Comparison of ENCODE assay signal across 17 cellular contexts in the genomic region with DNA sequence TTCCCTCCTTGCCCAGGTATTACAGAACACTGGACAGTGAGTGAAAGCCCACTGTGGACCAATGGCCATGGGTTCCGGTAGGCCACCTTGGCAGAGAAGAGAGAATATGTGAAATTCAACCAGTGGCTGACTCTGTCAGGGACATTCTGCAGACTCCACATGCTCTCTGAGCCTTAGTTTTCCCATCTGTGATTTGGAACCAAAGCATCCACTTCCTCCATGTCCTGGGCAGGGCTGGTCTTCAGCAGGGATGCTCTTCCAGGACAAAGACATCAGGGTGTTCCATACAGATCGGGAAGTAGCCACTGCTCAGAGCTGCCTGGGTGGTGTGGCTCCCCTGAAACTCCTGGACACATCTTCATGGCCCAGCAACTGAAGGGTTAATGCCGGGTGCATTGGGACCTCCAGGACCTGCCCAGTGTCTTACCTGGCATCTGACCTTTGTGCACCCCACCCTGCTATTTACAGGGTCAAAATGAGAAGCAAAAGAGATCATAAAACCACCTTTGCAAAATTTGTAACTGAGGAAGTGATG. TPM values are rescaled to one million over a fixed set of nuclear protein-coding genes. Genes with fewer than 3 reads are reported as not detected.
DNase-seq lines count a peak whose midpoint lies in the region; ATAC-seq and TF ChIP-seq lines count a peak whose summit lies in the region.
"Had no signal": no experiment of that assay in that cellular context is flagged by ENCODE, and none has a peak within 500 bp of the region (broad histone marks: within the 10 kb centered on the region; RNA-seq: fewer than 3 reads in every experiment).

No MANE protein-coding gene starts in this region.

- no peak overlapping the region for H2BK12ac ChIP-seq in mesenchymal stem cell (ENCODE audit: low read length in 2 of 2)

- H2BK5ac ChIP-seq in mesenchymal stem cell (ENCODE audit: low read depth, low read length, poor library complexity, severe bottlenecking), result no peak overlapping the region

- H3K23ac ChIP-seq in mesenchymal stem cell (ENCODE audit: low read length in 2 of 2), result no peak overlapping the region

- H3K79me1 ChIP-seq in mesenchymal stem cell (replicated peaks; ENCODE audit: low read length, poor library complexity, severe bottlenecking), result no peaks in the 10 kb centered on the region

- no peak overlapping the region for H2BK15ac ChIP-seq in mesenchymal stem cell (ENCODE audit: low read depth, poor library complexity, severe bottlenecking)

- H3K4me2 ChIP-seq in DND-41 (ENCODE audit: insufficient read depth, low read length) (no peak overlapping the region), HCT116 (ENCODE audit: low read length) (no peak overlapping the region), OCI-LY7 (ENCODE audit: low read length) (peak overlapping the region; percentile 2; the same call in 1 of the 2 replicates), mesenchymal stem cell (ENCODE audit: low read length, poor library complexity, severe bottlenecking) (no peak overlapping the region)
- H3K4me2 ChIP-seq: GM23338 had no signal

- POLR2A ChIA-PET in HCT116 (lab: Charles Lee), result no interaction called here
- POLR2A ChIA-PET in OCI-LY7 (lab: Charles Lee), result no interaction called here

- TF ChIP-seq POLR2A in HCT116 (IDR thresholded peaks at IDR 0.05; ENCODE audit: borderline replicate concordance, extremely low read depth, insufficient read depth, insufficient read length) (no peak), GM18505 (IDR thresholded peaks at IDR 0.05; ENCODE audit: borderline replicate concordance, extremely low read depth, insufficient read depth, insufficient read length) (no peak)

- no peak overlapping the region for H4K91ac ChIP-seq in mesenchymal stem cell (ENCODE audit: low read length)

- no peak overlapping the region for H3K4me3 ChIP-seq in DND-41 (ENCODE audit: low read depth in 1 of 2, low read length in 2 of 2)
- no peak overlapping the region for H3K4me3 ChIP-seq in HCT116 (replicated peaks in 1 of 2; ENCODE audit: low read depth in 1 of 2, low read length in 2 of 2)
- H3K4me3 ChIP-seq in OCI-LY7 (ENCODE audit: low read depth, low read length, poor library complexity, severe bottlenecking), result no peak overlapping the region
- no peak overlapping the region for H3K4me3 ChIP-seq in mesenchymal stem cell (ENCODE audit: insufficient read depth in 1 of 2, low read depth in 1 of 2, low read length in 2 of 2)
- no peak overlapping the region for H3K4me3 ChIP-seq in WERI-Rb-1 (ENCODE audit: low read depth, low read length)
- H3K4me3 ChIP-seq: GM23338, HAP-1 had no signal

- TF ChIP-seq CTCF in DND-41 (IDR thresholded peaks at IDR 0.05; ENCODE audit: borderline replicate concordance, extremely low read depth, low read length, poor library complexity, severe bottlenecking) (no peak), HCT116 (IDR thresholded peaks at IDR 0.05 in 2 of 3, conservative IDR thresholded peaks at IDR 0.05 in 1 of 3; ENCODE audit: borderline replicate concordance in 1 of 3, insufficient read depth in 1 of 3, low read depth in 2 of 3, low read length in 2 of 3) (no peak), OCI-LY7 (conservative IDR thresholded peaks at IDR 0.05; ENCODE audit: low read length) (no peak), WERI-Rb-1 (IDR thresholded peaks at IDR 0.05; ENCODE audit: low read depth, low read length) (no peak)

- no TSS peak for BruUV-seq in HCT116 (replicated peaks; lab: Mats Ljungman, UMichigan)
- BruUV-seq in OCI-LY7 (replicated peaks; lab: Mats Ljungman, UMichigan), result no TSS peak

- RAD21 ChIA-PET in HCT116 (lab: Charles Lee; ENCODE audit: low non-redundant PET in 1 of 2, low total read pairs in 2 of 2, uncharacterized antibody in 2 of 2, unreplicated experiment in 2 of 2), result interaction anchor here (0.7 to 1.7 kb wide), 3 partner anchors 62 to 235 kb away, joined by 3 to 9 read pairs (median 8); no protein-coding TSS in a partner anchor

- H2BK120ac ChIP-seq in mesenchymal stem cell (ENCODE audit: low read depth, low read length), result no peak overlapping the region

- no peak for TF ChIP-seq RAD21 in HCT116 (IDR thresholded peaks at IDR 0.05; ENCODE audit: low read depth)

- no peak overlapping the region for H4K8ac ChIP-seq in mesenchymal stem cell (ENCODE audit: low read length)

- H2AFZ ChIP-seq in DND-41 (ENCODE audit: low read depth, low read length) (peak overlapping the region; percentile 11; the same call in 1 of the 2 replicates), HCT116 (ENCODE audit: low read depth, low read length, poor library complexity, severe bottlenecking) (peak overlapping the region; percentile 92), OCI-LY7 (ENCODE audit: low read length) (peak overlapping the region; percentile 82), mesenchymal stem cell (ENCODE audit: low read depth, low read length) (no peak overlapping the region)

- H3K9me3 ChIP-seq in DND-41 (ENCODE audit: insufficient read depth, low read length, severe bottlenecking) (no peaks in the 10 kb centered on the region), HCT116 (ENCODE audit: control insufficient read depth in 1 of 2, insufficient read depth in 1 of 2, low read depth in 1 of 2, low read length in 2 of 2) (no peaks in the 10 kb centered on the region), OCI-LY7 (ENCODE audit: low read length) (no peaks in the 10 kb centered on the region), mesenchymal stem cell (ENCODE audit: control insufficient read depth, low read length) (peaks cover 6% of the 10 kb centered on the region), WERI-Rb-1 (ENCODE audit: severe bottlenecking) (no peaks in the 10 kb centered on the region)
- H3K9me3 ChIP-seq: A549, Caco-2, HAP-1 had no signal

- no peak overlapping the region for H3K27ac ChIP-seq in DND-41 (ENCODE audit: low read length)
- no peak overlapping the region for H3K27ac ChIP-seq in HCT116 (ENCODE audit: low read depth, low read length)
- no peak overlapping the region for H3K27ac ChIP-seq in OCI-LY7 (ENCODE audit: low read depth, low read length, poor library complexity, severe bottlenecking)
- H3K27ac ChIP-seq in mesenchymal stem cell (ENCODE audit: low read length, poor library complexity, severe bottlenecking), result no peak overlapping the region
- no peak overlapping the region for H3K27ac ChIP-seq in WERI-Rb-1
- H3K27ac ChIP-seq: A549, RWPE1 had no signal

- 99% methylated on average over 2 of the region's 3 CpGs for WGBS in mesenchymal stem cell

- H3K9ac ChIP-seq in DND-41 (ENCODE audit: low read depth, low read length) (no peak overlapping the region), HCT116 (ENCODE audit: low read length) (no peak overlapping the region), mesenchymal stem cell (ENCODE audit: low read length) (no peak overlapping the region)

- no peak for DNase-seq in DND-41
- DNase-seq in HCT116 (ENCODE audit: low read depth, low spot score), result no peak
- no peak for DNase-seq in OCI-LY7 (ENCODE audit: low spot score)
- DNase-seq in mesenchymal stem cell, result no peak
- DNase-seq in pons (ENCODE audit: low spot score), result no peak
- no peak for DNase-seq in WERI-Rb-1
- DNase-seq: NCI-H1436 treated with DMSO at 0.1 percent for 48 hours, NCI-H187 treated with DMSO at 0.1 percent for 48 hours had no signal

- H3K79me2 ChIP-seq in DND-41 (ENCODE audit: insufficient read depth, low read length), result no peaks in the 10 kb centered on the region
- no peaks in the 10 kb centered on the region for H3K79me2 ChIP-seq in HCT116 (ENCODE audit: insufficient read depth, low read length)
- no peaks in the 10 kb centered on the region for H3K79me2 ChIP-seq in OCI-LY7 (ENCODE audit: insufficient read depth, low read depth, low read length)

- no peak overlapping the region for H3K14ac ChIP-seq in mesenchymal stem cell (ENCODE audit: low read length in 2 of 2)

- no peak overlapping the region for H3K18ac ChIP-seq in mesenchymal stem cell (ENCODE audit: low read depth in 1 of 2, low read length in 2 of 2)

- H3K4me1 ChIP-seq in DND-41 (ENCODE audit: insufficient read depth, low read length) (peaks cover 8% of the 10 kb centered on the region; the same call in 1 of the 2 replicates), HCT116 (ENCODE audit: control insufficient read depth in 1 of 2, insufficient read depth in 2 of 2, low read length in 2 of 2) (peaks cover 0 to 4% of the 10 kb centered on the region in 2 experiments; a peak in 1 of 4 replicates), OCI-LY7 (ENCODE audit: insufficient read depth, low read length, poor library complexity, severe bottlenecking) (peaks cover 5% of the 10 kb centered on the region), mesenchymal stem cell (ENCODE audit: control insufficient read depth, insufficient read depth, low read depth, low read length) (peaks cover 4% of the 10 kb centered on the region)
- H3K4me1 ChIP-seq: Caco-2, HAP-1 had no signal

- H3K27me3 ChIP-seq in DND-41 (ENCODE audit: insufficient read depth, low read length, poor library complexity) (no peaks in the 10 kb centered on the region), HCT116 (ENCODE audit: insufficient read depth, low read length) (no peaks in the 10 kb centered on the region), mesenchymal stem cell (ENCODE audit: control insufficient read depth in 1 of 2, insufficient read depth in 1 of 2, low read length in 2 of 2) (peaks cover 0 to 31% of the 10 kb centered on the region in 2 experiments), WERI-Rb-1 (ENCODE audit: insufficient read depth, low read depth, severe bottlenecking) (no peaks in the 10 kb centered on the region)

- H3K36me3 ChIP-seq in DND-41 (ENCODE audit: insufficient read depth, low read length) (no peaks in the 10 kb centered on the region), HCT116 (ENCODE audit: control insufficient read depth in 1 of 2, insufficient read depth in 2 of 2, low read length in 2 of 2) (no peaks in the 10 kb centered on the region), OCI-LY7 (ENCODE audit: insufficient read depth, low read length) (no peaks in the 10 kb centered on the region), mesenchymal stem cell (ENCODE audit: control insufficient read depth in 1 of 2, insufficient read depth in 2 of 2, low read depth in 1 of 2, low read length in 2 of 2) (no peaks in the 10 kb centered on the region), WERI-Rb-1 (no peaks in the 10 kb centered on the region)
- H3K36me3 ChIP-seq: HAP-1 had no signal

- H2AK5ac ChIP-seq in mesenchymal stem cell (ENCODE audit: low read length, severe bottlenecking), result peak overlapping the region; percentile 8

- CTCF ChIA-PET in HCT116 (lab: Charles Lee), result interaction anchor here (0.7 to 3.5 kb wide), 22 partner anchors 8 to 504 kb away, joined by 3 to 31 read pairs (median 4); partner anchors contain the start of genes ARHGAP11B and TRPM1
- CTCF ChIA-PET in OCI-LY7 (lab: Charles Lee; ENCODE audit: unreplicated experiment), result interaction anchor here (1.4 kb wide), 1 partner anchor 126 kb away, joined by 5 read pairs; no protein-coding TSS in a partner anchor

- no peak overlapping the region for H3K4ac ChIP-seq in mesenchymal stem cell (ENCODE audit: low read depth in 1 of 2, low read length in 2 of 2)

- no peaks in the 10 kb centered on the region for H3K9me2 ChIP-seq in HCT116 (ENCODE audit: insufficient read depth)
- H3K9me2 ChIP-seq in OCI-LY7 (ENCODE audit: insufficient read depth, low read length), result no peaks in the 10 kb centered on the region

- ATAC-seq in DND-41 (ENCODE audit: insufficient read depth, low read depth) (no peak), HCT116 (no peak), GM18505 (IDR thresholded peaks at IDR 0.05; ENCODE audit: unreplicated experiment) (no peak)

- intact Hi-C loops in HCT116 (cut with micrococcal nuclease) (loop anchor here (2.0 to 5.0 kb wide), 2 partner anchors 235 to 333 kb away; no protein-coding TSS in a partner anchor), OCI-LY7 (cut with micrococcal nuclease; ENCODE audit: unreplicated experiment) (loop anchor here (2.0 to 5.0 kb wide), 3 partner anchors 138 to 329 kb away; partner anchors contain the start of gene MTMR10)

- H4K20me1 ChIP-seq in DND-41 (ENCODE audit: insufficient read depth, low read length), result no peaks in the 10 kb centered on the region
- H4K20me1 ChIP-seq in HCT116 (ENCODE audit: insufficient read depth), result no peaks in the 10 kb centered on the region
- H4K20me1 ChIP-seq in OCI-LY7 (ENCODE audit: insufficient read depth, low read length), result no peaks in the 10 kb centered on the region

RNA-seq across cellular contexts. Expression of gene TRPM1, which starts 28.3 kb away (rescaled TPM):
- total RNA-seq in HCT116 (2021; ENCODE audit: unreplicated experiment) (not detected), OCI-LY7 (2022) (not detected in 2 replicates)
- not detected in 2 replicates for polyA plus RNA-seq in HCT116 (2012)
- total RNA-seq in OCI-LY7 (2014; rRNA removed; shearing (Covaris generic)), result 0.13 TPM in 1 of 2 replicates, not detected in the other
- polyA plus RNA-seq in mesenchymal stem cell (2013, experiment 1 of 2), result not detected
- polyA plus RNA-seq in mesenchymal stem cell (2013, experiment 2 of 2), result not detected
- total RNA-seq: Caco-2; CD4-positive, alpha-beta memory T cell; GM23338; T-cell had no signal
- polyA plus RNA-seq: A549; CD4-positive, alpha-beta memory T cell; IgD-negative memory B cell had no signal
